In genomic region chr9:82327641-82328040, GRCh38 we compare ENCODE assay signal across 32 cellular contexts.
"Had no signal": no experiment of that assay in that cellular context is flagged by ENCODE, and none has a peak within 500 bp of the region (broad histone marks: within the 10 kb centered on the region; RNA-seq: fewer than 3 reads in every experiment).

No MANE protein-coding gene starts in this region.

- H3K4me2 ChIP-seq: neural progenitor cell, smooth muscle cell had no signal

- H3K27ac Mint-ChIP-seq: natural killer cell; nephron; neural progenitor cell; progenitor cell of endocrine pancreas; stimulated activated memory B cell treated with anti-CD40 and anti-IgM and Interleukin-4, amounts not matched to agents 10 μg/mL and 1 μg/mL and 100 μg/mL, for 72 hours; stimulated activated naive CD8-positive, alpha-beta T cell treated with anti-CD3 and anti-CD28 coated beads, Interleukin-15, amount 100 ng/mL, for 72 hours had no signal

- H3K4me1 ChIP-seq: neural progenitor cell, parathyroid adenoma, spleen, suprapubic skin, testis, tibial artery, transverse colon, upper lobe of left lung, vagina had no signal

- H3K36me3 Mint-ChIP-seq: neural progenitor cell; stimulated activated memory B cell treated with anti-CD40 and anti-IgM and Interleukin-4, amounts not matched to agents 10 μg/mL and 1 μg/mL and 100 μg/mL, for 72 hours had no signal

- H3K4me3 Mint-ChIP-seq: naive thymus-derived CD4-positive, alpha-beta T cell; natural killer cell; nephron; neural progenitor cell; stimulated activated memory B cell treated with anti-CD40 and anti-IgM and Interleukin-4, amounts not matched to agents 10 μg/mL and 1 μg/mL and 100 μg/mL, for 72 hours; stimulated activated naive CD8-positive, alpha-beta T cell treated with anti-CD3 and anti-CD28 coated beads, Interleukin-15, amount 100 ng/mL, for 72 hours had no signal

- DNase-seq: naive thymus-derived CD4-positive, alpha-beta T cell; natural killer cell; occipital lobe; ovary; posterior cingulate gyrus; psoas muscle; right cardiac atrium; right lobe of liver; sigmoid colon; spleen; stimulated activated CD4-positive, alpha-beta T cell treated with anti-CD3 and anti-CD28 coated beads, Interleukin-12 subunit alpha, Interleukin-12 subunit beta, amount 100 ng/mL, for 4 hours; stimulated activated CD4-positive, alpha-beta T cell treated with anti-CD3 and anti-CD28 coated beads, Interleukin-1b, Interleukin-23, amount 100 ng/mL, for 48 hours; stimulated activated CD4-positive, alpha-beta T cell treated with anti-CD3 and anti-CD28 coated beads, Interleukin-4, amount 100 ng/mL, for 1 hour; stimulated activated CD4-positive, alpha-beta T cell treated with anti-CD3 and anti-CD28 coated beads, Interleukin-4, amount 100 ng/mL, for 4 hours; stimulated activated CD8-positive, alpha-beta memory T cell treated with anti-CD3 and anti-CD28 coated beads, Interleukin-4, amount 100 ng/mL, for 48 hours; stimulated activated naive CD4-positive, alpha-beta T cell; stimulated activated naive CD8-positive, alpha-beta T cell treated with anti-CD3 and anti-CD28 coated beads, Interleukin-15, amount 100 ng/mL, for 72 hours; stimulated activated naive CD8-positive, alpha-beta T cell treated with anti-CD3 and anti-CD28 coated beads, Interleukin-15, Interleukin-2, amounts not matched to agents 100 U/mL and 50 U/mL, for 24 hours; substantia nigra; testis; tibial artery; transverse colon; upper lobe of left lung had no signal

- H3K4me3 ChIP-seq: neural progenitor cell, ovary, psoas muscle, right lobe of liver, sigmoid colon, skin epidermis, smooth muscle cell, spleen, suprapubic skin, testis, tibial artery, transverse colon, upper lobe of left lung, vagina had no signal

- H3K27me3 Mint-ChIP-seq: naive thymus-derived CD4-positive, alpha-beta T cell; progenitor cell of endocrine pancreas; stimulated activated memory B cell treated with anti-CD40 and anti-IgM and Interleukin-4, amounts not matched to agents 10 μg/mL and 1 μg/mL and 100 μg/mL, for 72 hours; stimulated activated naive CD8-positive, alpha-beta T cell treated with anti-CD3 and anti-CD28 coated beads, Interleukin-15, amount 100 ng/mL, for 72 hours had no signal

- H3K9ac ChIP-seq: neural progenitor cell, parathyroid adenoma had no signal

- H3K27me3 ChIP-seq: neural progenitor cell, ovary, right lobe of liver, sigmoid colon, spleen, suprapubic skin, testis, tibial artery, transverse colon, upper lobe of left lung, vagina had no signal

- H3K79me2 ChIP-seq: parathyroid adenoma had no signal

- H3K4me1 Mint-ChIP-seq: naive thymus-derived CD4-positive, alpha-beta T cell; natural killer cell; neural progenitor cell; stimulated activated memory B cell treated with anti-CD40 and anti-IgM and Interleukin-4, amounts not matched to agents 10 μg/mL and 1 μg/mL and 100 μg/mL, for 72 hours; stimulated activated naive CD8-positive, alpha-beta T cell treated with anti-CD3 and anti-CD28 coated beads, Interleukin-15, amount 100 ng/mL, for 72 hours had no signal

- H3K9me3 ChIP-seq: ovary, right lobe of liver, testis, transverse colon, vagina had no signal

- H3K36me3 ChIP-seq: neural progenitor cell, ovary, right lobe of liver, sigmoid colon, spleen, suprapubic skin, tibial artery, transverse colon, upper lobe of left lung, vagina had no signal

- H2AFZ ChIP-seq: neural progenitor cell, parathyroid adenoma had no signal

- H3K27ac ChIP-seq: neural progenitor cell, ovary, parathyroid adenoma, psoas muscle, right lobe of liver, sigmoid colon, skin epidermis, spleen, suprapubic skin, testis, tibial artery, transverse colon, upper lobe of left lung, vagina had no signal

- ATAC-seq: naive thymus-derived CD4-positive, alpha-beta T cell; natural killer cell; psoas muscle; right cardiac atrium; right lobe of liver; stimulated activated memory B cell treated with anti-CD40 and anti-IgM and Interleukin-4, amounts not matched to agents 10 μg/mL and 1 μg/mL and 100 μg/mL, for 72 hours; stimulated activated naive CD8-positive, alpha-beta T cell treated with anti-CD3 and anti-CD28 coated beads, Interleukin-15, amount 100 ng/mL, for 72 hours; stimulated activated naive CD8-positive, alpha-beta T cell treated with anti-CD3 and anti-CD28 coated beads, Interleukin-15, Interleukin-2, amounts not matched to agents 100 U/mL and 50 U/mL, for 24 hours had no signal
